14 cellular contexts compared by ENCODE assay signal in the genomic region with DNA sequence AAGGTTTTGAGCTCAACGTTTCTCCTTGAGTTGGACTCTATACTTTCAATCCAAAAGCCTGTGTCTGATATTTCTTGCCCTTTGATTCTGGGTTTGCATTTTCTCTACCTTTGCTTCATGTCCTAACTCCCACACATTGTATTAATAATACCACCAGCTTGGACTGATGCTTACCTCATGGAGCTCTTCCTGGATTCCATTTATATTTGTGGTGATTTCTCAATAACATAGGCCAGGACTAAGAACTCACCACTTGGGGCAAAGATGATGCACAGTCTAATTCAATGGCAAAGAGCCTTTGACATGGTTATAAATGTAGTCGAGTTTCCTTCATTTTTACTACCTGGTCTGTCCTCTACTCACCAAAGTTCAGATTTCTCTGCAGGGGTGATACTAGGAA. TPM values are rescaled to one million over a fixed set of nuclear protein-coding genes. Genes with fewer than 3 reads are reported as not detected.
DNase-seq lines count a peak whose midpoint lies in the region; ATAC-seq, FAIRE-seq and TF ChIP-seq lines count a peak whose summit lies in the region.
"Had no signal": no experiment of that assay in that cellular context is flagged by ENCODE, and none has a peak within 500 bp of the region (broad histone marks: within the 10 kb centered on the region; RNA-seq: fewer than 3 reads in every experiment).

No MANE protein-coding gene starts in this region.

- in situ Hi-C loops in IMR-90 (cut with MboI; ENCODE audit: low sequenced_read_pairs), result no loop called here

- no peak overlapping the region for H2BK5ac ChIP-seq in IMR-90 (ENCODE audit: low read depth, low read length, poor library complexity, severe bottlenecking)
- no peak overlapping the region for H2BK5ac ChIP-seq in mesendoderm (ENCODE audit: low read length)

- no peaks in the 10 kb centered on the region for H4K20me1 ChIP-seq in IMR-90 (ENCODE audit: insufficient read depth, low read length)
- H4K20me1 ChIP-seq: BLaER1 treated with 17β-estradiol and CSF1 and Interleukin-3, amounts not matched to agents 10 nM and 100 nM had no signal

- H3K4me2 ChIP-seq in IMR-90 (ENCODE audit: low read depth, low read length) (no peak overlapping the region), mesendoderm (ENCODE audit: low read length) (no peak overlapping the region)
- H3K4me2 ChIP-seq: BLaER1 treated with 17β-estradiol and CSF1 and Interleukin-3, amounts not matched to agents 10 nM and 100 nM; PC-9 had no signal

- BruUV-seq in IMR-90 (replicated peaks; lab: Mats Ljungman, UMichigan), result no TSS peak

- H3K18ac ChIP-seq in IMR-90 (ENCODE audit: low read depth, low read length) (no peak overlapping the region), mesendoderm (ENCODE audit: low read length) (no peak overlapping the region)

- H3K79me2 ChIP-seq in mesendoderm (ENCODE audit: control insufficient read depth, insufficient read depth, low read length), result no peaks in the 10 kb centered on the region

- no peak overlapping the region for H2AFZ ChIP-seq in IMR-90 (replicated peaks; ENCODE audit: low read length, poor library complexity)
- H2AFZ ChIP-seq: PC-9 had no signal

- H3K79me1 ChIP-seq in IMR-90 (ENCODE audit: low read depth in 1 of 2, low read length in 2 of 2) (no peaks in the 10 kb centered on the region), mesendoderm (ENCODE audit: low read length) (no peaks in the 10 kb centered on the region)

- H3K9ac ChIP-seq in IMR-90 (ENCODE audit: low read depth, low read length) (no peak overlapping the region), mesendoderm (ENCODE audit: low read length) (no peak overlapping the region)
- H3K9ac ChIP-seq: BLaER1 treated with 17β-estradiol and CSF1 and Interleukin-3, amounts not matched to agents 10 nM and 100 nM had no signal

- dilution Hi-C loops in IMR-90 (cut with HindIII; ENCODE audit: low sequenced_read_pairs, unreplicated experiment), result no loop called here

- no peak; the same call in 1 of the 2 replicates for ATAC-seq in IMR-90 (ENCODE audit: low read depth)
- no peak for ATAC-seq in HG03280 (IDR thresholded peaks at IDR 0.05; ENCODE audit: unreplicated experiment)
- ATAC-seq: HCT116 had no signal

- H3K27me3 ChIP-seq in IMR-90 (ENCODE audit: control insufficient read depth, insufficient read depth, low read length) (no peaks in the 10 kb centered on the region), mesendoderm (ENCODE audit: insufficient read depth, low read length, poor library complexity) (no peaks in the 10 kb centered on the region)
- H3K27me3 ChIP-seq: BLaER1 treated with 17β-estradiol and CSF1 and Interleukin-3, amounts not matched to agents 10 nM and 100 nM had no signal

- TF ChIP-seq POLR2A in IMR-90 (IDR thresholded peaks at IDR 0.05; ENCODE audit: low read depth, low read length), result no peak

- 0 out of 2 replicates have a peak, but pooled peaks cover 3% of the 10 kb centered on the region for H3K9me1 ChIP-seq in IMR-90 (ENCODE audit: insufficient read depth, low read length)

- TF ChIP-seq RAD21 in IMR-90 (IDR thresholded peaks at IDR 0.05; ENCODE audit: low read length), result no peak

- no peaks in the 10 kb centered on the region for H3K36me3 ChIP-seq in IMR-90 (ENCODE audit: control insufficient read depth, insufficient read depth, low read length)
- no peaks in the 10 kb centered on the region for H3K36me3 ChIP-seq in mesendoderm (ENCODE audit: control insufficient read depth, insufficient read depth, low read length)
- H3K36me3 ChIP-seq: BLaER1 treated with 17β-estradiol and CSF1 and Interleukin-3, amounts not matched to agents 10 nM and 100 nM had no signal

- H3K23ac ChIP-seq in IMR-90 (ENCODE audit: low read depth, low read length) (no peak overlapping the region), mesendoderm (ENCODE audit: low read length) (no peak overlapping the region)

- H4K8ac ChIP-seq in IMR-90 (ENCODE audit: low read depth in 2 of 2, low read length in 2 of 2) (no peak overlapping the region), mesendoderm (ENCODE audit: low read depth, low read length) (no peak overlapping the region)

- no peak overlapping the region for H2BK15ac ChIP-seq in IMR-90 (ENCODE audit: low read depth, low read length)
- H2BK15ac ChIP-seq in mesendoderm (replicated peaks; ENCODE audit: low read depth), result no peak overlapping the region

- no peak overlapping the region for H4K5ac ChIP-seq in IMR-90 (ENCODE audit: low read depth, low read length)
- H4K5ac ChIP-seq in mesendoderm (ENCODE audit: low read length), result no peak overlapping the region

- CTCF ChIA-PET in IMR-90 (lab: Yijun Ruan, JAX), result interaction anchor here (1.0 kb wide), 1 partner anchor 15 kb away, joined by 3 read pairs; no protein-coding TSS in a partner anchor

- intact Hi-C loops in IMR-90 (cut with micrococcal nuclease), result no loop called here

- H4K91ac ChIP-seq in IMR-90 (ENCODE audit: insufficient read depth, low read depth, low read length), result no peak overlapping the region

- H2BK20ac ChIP-seq in IMR-90 (ENCODE audit: low read depth, low read length), result no peak overlapping the region

- H3K56ac ChIP-seq in IMR-90 (ENCODE audit: extremely low read depth, insufficient read depth, low read length) (no peak overlapping the region), mesendoderm (ENCODE audit: low read length) (no peak overlapping the region)

- H2BK120ac ChIP-seq in IMR-90 (ENCODE audit: low read depth, low read length), result no peak overlapping the region
- H2BK120ac ChIP-seq in mesendoderm (ENCODE audit: low read depth, low read length), result no peak overlapping the region

- DNase-seq in AG20443 (ENCODE audit: low spot score) (peak; percentile 38), IMR-90 (peak; percentile 34), epithelial cell of esophagus (ENCODE audit: low read depth) (peak; percentile 39), non-pigmented ciliary epithelial cell (ENCODE audit: low read depth) (peak; percentile 23), GM19239 (ENCODE audit: insufficient read length, low spot score) (no peak), mesendoderm (no peak)
- DNase-seq: DMS 273 treated with DMSO at 0.1 percent for 48 hours, NCI-H1048, NCI-H1694, NCI-H2107, PC-9 had no signal

- WGBS in IMR-90 (ENCODE audit: extremely low coverage in 2 of 2, insufficient read length in 1 of 2), 2 experiments, result no CpG with 5 or more reads among the region's 2 CpGs
- WGBS in mesendoderm (ENCODE audit: extremely low coverage, insufficient coverage, low lambda C conversion rate), result no CpG with 5 or more reads among the region's 2 CpGs

- H3K4ac ChIP-seq in IMR-90 (ENCODE audit: low read depth, low read length), result no peak overlapping the region
- no peak overlapping the region for H3K4ac ChIP-seq in mesendoderm (ENCODE audit: low read depth, low read length)

- POLR2A ChIA-PET in IMR-90 (lab: Charles Lee; ENCODE audit: unreplicated experiment), result no interaction called here

- TF ChIP-seq CTCF in IMR-90 (conservative IDR thresholded peaks at IDR 0.05; ENCODE audit: low read depth, low read length) (no peak), epithelial cell of esophagus (IDR thresholded peaks at IDR 0.05; ENCODE audit: insufficient read depth, low read depth, low read length, missing control alignments) (no peak)

- H3K4me3 ChIP-seq in IMR-90 (ENCODE audit: insufficient read depth, low read depth, low read length) (no peak overlapping the region), epithelial cell of esophagus (ENCODE audit: low read length) (no peak overlapping the region), mesendoderm (ENCODE audit: low read length) (no peak overlapping the region)
- H3K4me3 ChIP-seq: BLaER1 treated with 17β-estradiol and CSF1 and Interleukin-3, amounts not matched to agents 10 nM and 100 nM; PC-9 had no signal

- no peak overlapping the region for H3K14ac ChIP-seq in IMR-90 (replicated peaks; ENCODE audit: low read depth, low read length)

- H2AK5ac ChIP-seq in IMR-90 (ENCODE audit: low read depth, low read length) (no peak overlapping the region), mesendoderm (ENCODE audit: low read length) (no peak overlapping the region)

- no peaks in the 10 kb centered on the region for H3K9me3 ChIP-seq in IMR-90 (ENCODE audit: control insufficient read depth, insufficient read depth, low read length)
- H3K9me3 ChIP-seq: BLaER1 treated with 17β-estradiol and CSF1 and Interleukin-3, amounts not matched to agents 10 nM and 100 nM had no signal

- no peaks in the 10 kb centered on the region for H3K4me1 ChIP-seq in IMR-90 (ENCODE audit: control insufficient read depth, insufficient read depth, low read length)
- no peaks in the 10 kb centered on the region for H3K4me1 ChIP-seq in mesendoderm (ENCODE audit: control insufficient read depth, low read depth, low read length)
- H3K4me1 ChIP-seq: BLaER1 treated with 17β-estradiol and CSF1 and Interleukin-3, amounts not matched to agents 10 nM and 100 nM had no signal

- H3K27ac ChIP-seq in IMR-90 (ENCODE audit: insufficient read depth, low read length) (no peak overlapping the region), mesendoderm (ENCODE audit: low read depth, low read length) (no peak overlapping the region)
- H3K27ac ChIP-seq: BLaER1 treated with 17β-estradiol and CSF1 and Interleukin-3, amounts not matched to agents 10 nM and 100 nM; PC-9 had no signal

- no peak overlapping the region for H2AK9ac ChIP-seq in IMR-90 (replicated peaks; ENCODE audit: low read depth, low read length, poor library complexity)

- FAIRE-seq in GM19239 (lab: Jason Lieb, UNC), result no peak

TF ChIP-seq in IMR-90, 13 proteins besides CTCF, POLR2A, EP300 and RAD21 (continues in another document):
- no peak for TF ChIP-seq NFE2L2 (IDR thresholded peaks at IDR 0.05; ENCODE audit: low read depth, low read length)
- TF ChIP-seq SMC3 (IDR thresholded peaks at IDR 0.05; ENCODE audit: low read depth, low read length), result no peak
- no peak for TF ChIP-seq USF2 (IDR thresholded peaks at IDR 0.05; ENCODE audit: low read depth, low read length)
- no peak for TF ChIP-seq RFX5 (IDR thresholded peaks at IDR 0.05; ENCODE audit: low read depth, low read length)

RNA-seq across cellular contexts. Expression of gene EFNA5, which starts 27.5 kb away (rescaled TPM):
- total RNA-seq in IMR-90 (2012; rRNA removed), result 1.6 and 2.2 TPM in 2 replicates
- 1.4 and 1.5 TPM in 2 replicates for polyA plus RNA-seq in IMR-90 (2012; rRNA removed)
- 0.65 and 1.3 TPM in 2 replicates for polyA plus RNA-seq in IMR-90 (2012; cell fraction: cytosol; rRNA removed)
- polyA plus RNA-seq in IMR-90 (2012; cell fraction: nucleus; rRNA removed; ENCODE audit: low replicate concordance), result 1.1 and 3.6 TPM in 2 replicates
- polyA plus RNA-seq in mesendoderm (2013, experiment 1 of 2), result 29.1 TPM
- 27.0 TPM for polyA plus RNA-seq in mesendoderm (2013, experiment 2 of 2)

Comparison
In these comparisons a context has a peak if more than half of its experiments do, and no peak if none do; other contexts are left out.
1. DNase-seq: peak in AG20443 (single experiment), IMR-90 (single experiment), epithelial cell of esophagus (single experiment) and non-pigmented ciliary epithelial cell (single experiment); none in GM19239 (single experiment) and mesendoderm (single experiment).